In genomic region chr6:24919404-24919892, GRCh38 we compare ENCODE assay signal across 9 cellular contexts. TPM values are rescaled to one million over a fixed set of nuclear protein-coding genes. Genes with fewer than 3 reads are reported as not detected.
DNase-seq lines count a peak whose midpoint lies in the region; ATAC-seq and TF ChIP-seq lines count a peak whose summit lies in the region.
"Had no signal": no experiment of that assay in that cellular context is flagged by ENCODE, and none has a peak within 500 bp of the region (broad histone marks: within the 10 kb centered on the region; RNA-seq: fewer than 3 reads in every experiment).

No MANE protein-coding gene starts in this region.

- CTCF ChIA-PET in activated CD8-positive, alpha-beta T cell treated with anti-CD3 and anti-CD28 coated beads for 36 hours (lab: Charles Lee) = interaction anchor here (1.0 to 15.2 kb wide), 10 partner anchors 9 to 107 kb away, joined by 3 to 237 read pairs (median 15); partner anchors contain the start of gene RIPOR2

- intact Hi-C loops in activated CD8-positive, alpha-beta T cell treated with anti-CD3 and anti-CD28 coated beads for 36 hours (cut with micrococcal nuclease) = no loop called here

- POLR2A ChIA-PET in activated CD8-positive, alpha-beta T cell treated with anti-CD3 and anti-CD28 coated beads for 36 hours (lab: Charles Lee) = interaction anchor here (0.6 to 13.3 kb wide), 10 partner anchors 9 to 1100 kb away, joined by 3 to 191 read pairs (median 4); partner anchors contain the start of gene RIPOR2

- H3K4me1 Mint-ChIP-seq in activated naive CD4-positive, alpha-beta T cell treated with anti-CD3 and anti-CD28 coated beads, Interleukin-2, amount 50 U/mL, for 24 hours = peaks cover 89% of the 10 kb centered on the region
- peaks cover 82% of the 10 kb centered on the region for H3K4me1 Mint-ChIP-seq in activated CD8-positive, alpha-beta T cell treated with anti-CD3 and anti-CD28 coated beads for 36 hours (ENCODE audit: low read depth)
- H3K4me1 Mint-ChIP-seq in stimulated activated naive CD8-positive, alpha-beta T cell treated with anti-CD3 and anti-CD28 coated beads, Interleukin-15, Interleukin-2, amounts not matched to agents 100 ng/mL and 50 ng/mL, for 24 hours (ENCODE audit: low read depth) = peaks cover 98% of the 10 kb centered on the region

- H3K27me3 Mint-ChIP-seq in activated naive CD4-positive, alpha-beta T cell treated with anti-CD3 and anti-CD28 coated beads, Interleukin-2, amount 50 U/mL, for 24 hours = no peaks in the 10 kb centered on the region
- no peaks in the 10 kb centered on the region for H3K27me3 Mint-ChIP-seq in activated CD8-positive, alpha-beta T cell treated with anti-CD3 and anti-CD28 coated beads for 36 hours
- H3K27me3 Mint-ChIP-seq in stimulated activated naive CD8-positive, alpha-beta T cell treated with anti-CD3 and anti-CD28 coated beads, Interleukin-15, Interleukin-2, amounts not matched to agents 100 ng/mL and 50 ng/mL, for 24 hours = no peaks in the 10 kb centered on the region

- H3K27ac Mint-ChIP-seq in activated naive CD4-positive, alpha-beta T cell treated with anti-CD3 and anti-CD28 coated beads, Interleukin-2, amount 50 U/mL, for 24 hours = peak overlapping the region; percentile 100
- H3K27ac Mint-ChIP-seq in activated CD8-positive, alpha-beta T cell treated with anti-CD3 and anti-CD28 coated beads for 36 hours = peak overlapping the region; percentile 94
- peak overlapping the region; percentile 97 for H3K27ac Mint-ChIP-seq in stimulated activated naive CD8-positive, alpha-beta T cell treated with anti-CD3 and anti-CD28 coated beads, Interleukin-15, Interleukin-2, amounts not matched to agents 100 ng/mL and 50 ng/mL, for 24 hours

- no peaks in the 10 kb centered on the region for H3K9me3 ChIP-seq in KOPT-K1 (ENCODE audit: insufficient read depth, low read length, poor library complexity, severe bottlenecking)

- H3K27ac ChIP-seq in KOPT-K1 (ENCODE audit: low read depth, low read length, poor library complexity, severe bottlenecking) = peak overlapping the region; percentile 86
- H3K27ac ChIP-seq: VCaP had no signal

- no peak for TF ChIP-seq CTCF in activated CD8-positive, alpha-beta T cell treated with anti-CD3 and anti-CD28 coated beads for 36 hours (IDR thresholded peaks at IDR 0.05)

- ATAC-seq in activated CD8-positive, alpha-beta T cell treated with anti-CD3 and anti-CD28 coated beads for 36 hours = peak; percentile 4

- peaks cover 3% of the 10 kb centered on the region for H3K36me3 Mint-ChIP-seq in activated naive CD4-positive, alpha-beta T cell treated with anti-CD3 and anti-CD28 coated beads, Interleukin-2, amount 50 U/mL, for 24 hours
- peaks cover 11% of the 10 kb centered on the region for H3K36me3 Mint-ChIP-seq in activated CD8-positive, alpha-beta T cell treated with anti-CD3 and anti-CD28 coated beads for 36 hours (ENCODE audit: low read depth)
- H3K36me3 Mint-ChIP-seq in stimulated activated naive CD8-positive, alpha-beta T cell treated with anti-CD3 and anti-CD28 coated beads, Interleukin-15, Interleukin-2, amounts not matched to agents 100 ng/mL and 50 ng/mL, for 24 hours (ENCODE audit: low read depth) = no peaks in the 10 kb centered on the region

- DNase-seq in activated naive CD4-positive, alpha-beta T cell (lab: John Stamatoyannopoulos, UW) = no peak
- DNase-seq in activated CD8-positive, alpha-beta T cell treated with anti-CD3 and anti-CD28 coated beads for 36 hours = peak; percentile 46
- DNase-seq in KG1 (lab: John Stamatoyannopoulos, UW) (no peak), COLO829 (ENCODE audit: low spot score) (no peak), SKM-1 (lab: John Stamatoyannopoulos, UW; ENCODE audit: unreplicated experiment) (no peak)

- H3K4me3 Mint-ChIP-seq in activated naive CD4-positive, alpha-beta T cell treated with anti-CD3 and anti-CD28 coated beads, Interleukin-2, amount 50 U/mL, for 24 hours = peak overlapping the region; percentile 77
- peak overlapping the region; percentile 69 for H3K4me3 Mint-ChIP-seq in activated CD8-positive, alpha-beta T cell treated with anti-CD3 and anti-CD28 coated beads for 36 hours
- peak overlapping the region; percentile 81 for H3K4me3 Mint-ChIP-seq in stimulated activated naive CD8-positive, alpha-beta T cell treated with anti-CD3 and anti-CD28 coated beads, Interleukin-15, Interleukin-2, amounts not matched to agents 100 ng/mL and 50 ng/mL, for 24 hours

- H3K9me3 Mint-ChIP-seq in activated naive CD4-positive, alpha-beta T cell treated with anti-CD3 and anti-CD28 coated beads, Interleukin-2, amount 50 U/mL, for 24 hours = no peaks in the 10 kb centered on the region
- H3K9me3 Mint-ChIP-seq in activated CD8-positive, alpha-beta T cell treated with anti-CD3 and anti-CD28 coated beads for 36 hours = no peaks in the 10 kb centered on the region
- H3K9me3 Mint-ChIP-seq in stimulated activated naive CD8-positive, alpha-beta T cell treated with anti-CD3 and anti-CD28 coated beads, Interleukin-15, Interleukin-2, amounts not matched to agents 100 ng/mL and 50 ng/mL, for 24 hours = no peaks in the 10 kb centered on the region

- no peaks in the 10 kb centered on the region for H3K36me3 ChIP-seq in KOPT-K1 (ENCODE audit: insufficient read depth, low read length)

RNA-seq across cellular contexts. Expression of gene RIPOR2, which starts 16.3 kb away (rescaled TPM):
- total RNA-seq in activated CD8-positive, alpha-beta T cell treated with anti-CD3 and anti-CD28 coated beads for 36 hours = 10 to 100 TPM; 88.3 to 96.3 TPM
